Comparison of ENCODE assay signal across 25 cellular contexts in genomic region chr16:1134776-1135458, GRCh38. TPM values are rescaled to one million over a fixed set of nuclear protein-coding genes. Genes with fewer than 3 reads are reported as not detected.
DNase-seq lines count a peak whose midpoint lies in the region; ATAC-seq and TF ChIP-seq lines count a peak whose summit lies in the region.
"Had no signal": no experiment of that assay in that cellular context is flagged by ENCODE, and none has a peak within 500 bp of the region (broad histone marks: within the 10 kb centered on the region; RNA-seq: fewer than 3 reads in every experiment).

No MANE protein-coding gene starts in this region.

- TF ChIP-seq CTCF in lower leg skin (IDR thresholded peaks at IDR 0.05): no peak

- no peak overlapping the region for H3K18ac ChIP-seq in neuronal stem cell (ENCODE audit: low read length)

- no peak overlapping the region for H2BK120ac ChIP-seq in neuronal stem cell (ENCODE audit: low read depth, low read length)

- no peak overlapping the region for H3K14ac ChIP-seq in neuronal stem cell (ENCODE audit: low read length)

- H3K79me1 ChIP-seq in neuronal stem cell (ENCODE audit: low read depth, low read length): peaks cover 5% of the 10 kb centered on the region

- no peak overlapping the region for H4K91ac ChIP-seq in neuronal stem cell (ENCODE audit: low read depth, low read length, poor library complexity)

- TF ChIP-seq POLR2A in lower leg skin (IDR thresholded peaks at IDR 0.05): no peak

- no peak overlapping the region for H3K23ac ChIP-seq in neuronal stem cell (ENCODE audit: low read depth, low read length, poor library complexity)

- H3K9me3 ChIP-seq in neuronal stem cell (replicated peaks in 1 of 2; ENCODE audit: control insufficient read depth in 2 of 2, insufficient read depth in 1 of 2, low read depth in 1 of 2, low read length in 2 of 2): peaks cover 0 to under 1% of the 10 kb centered on the region in 2 donors
- H3K9me3 ChIP-seq: HAP-1, MG63, SK-N-SH had no signal

- H3K9ac ChIP-seq in neuronal stem cell (ENCODE audit: low read depth, low read length, poor library complexity): no peak overlapping the region
- H3K9ac ChIP-seq: SK-N-SH had no signal

- no peak overlapping the region for H3K4ac ChIP-seq in neuronal stem cell (ENCODE audit: low read length)

- no peaks in the 10 kb centered on the region for H3K4me1 ChIP-seq in neuronal stem cell (ENCODE audit: control insufficient read depth in 2 of 2, insufficient read depth in 1 of 2, low read depth in 1 of 2, low read length in 2 of 2)
- H3K4me1 ChIP-seq: HAP-1 had no signal

- ATAC-seq in left colon (peak; percentile 42), SK-N-SH treated with all-trans-retinoic acid at 6 μM for 48 hours (no peak), GM21529 (IDR thresholded peaks at IDR 0.05; ENCODE audit: unreplicated experiment) (no peak)
- ATAC-seq: GM23338, PC-3 had no signal

- H2BK12ac ChIP-seq in neuronal stem cell (ENCODE audit: low read length): no peak overlapping the region

- peak; percentile 46 for DNase-seq in NCI-H1092 treated with DMSO at 0.1 percent for 48 hours (lab: John Stamatoyannopoulos, UW)
- no peak for DNase-seq in NCI-H1092 (lab: John Stamatoyannopoulos, UW)
- DNase-seq in left colon: no peak
- no peak for DNase-seq in neuronal stem cell (ENCODE audit: low spot score)
- DNase-seq in lower leg skin (ENCODE audit: low spot score in 2 of 2): no peak
- DNase-seq: DMS153; DND-41; HFFc6; IMR-90; KG1; MG63; NCI-H1417; NCI-H1694; NCI-H2029 treated with DMSO at 0.1 percent for 48 hours; NCI-H526 treated with DMSO at 0.1 percent for 48 hours; NK-92 treated with Interleukin-12 subunit alpha and Interleukin-12 subunit beta, amount 100 ng/mL, for 24 hours; PC-3; SK-N-SH had no signal

- H3K4me2 ChIP-seq in neuronal stem cell (ENCODE audit: insufficient read depth, low read length, poor library complexity, severe bottlenecking): no peak overlapping the region
- H3K4me2 ChIP-seq: GM23338, SK-N-SH had no signal

- H3K27me3 ChIP-seq in neuronal stem cell (ENCODE audit: control insufficient read depth in 3 of 3, insufficient read depth in 3 of 3, low read depth in 1 of 3, low read length in 3 of 3): peaks cover 0 to 31% (median 1%) of the 10 kb centered on the region in 3 experiments

- peak overlapping the region; percentile 75 for H2BK5ac ChIP-seq in neuronal stem cell (ENCODE audit: low read length)

- peak overlapping the region; percentile 25 for H2BK15ac ChIP-seq in neuronal stem cell (ENCODE audit: low read length)

- H2AFZ ChIP-seq in neuronal stem cell (ENCODE audit: low read length): no peak overlapping the region
- H2AFZ ChIP-seq: GM23338 had no signal

- H3K36me3 ChIP-seq in neuronal stem cell (replicated peaks in 1 of 2; ENCODE audit: control insufficient read depth in 2 of 2, insufficient read depth in 2 of 2, low read length in 2 of 2): no peaks in the 10 kb centered on the region
- H3K36me3 ChIP-seq: HAP-1, MG63 had no signal

- H3K4me3 ChIP-seq in neuronal stem cell (ENCODE audit: low read length in 2 of 2) (no peak overlapping the region), lower leg skin (ENCODE audit: low read depth, poor library complexity, severe bottlenecking) (no peak overlapping the region)
- H3K4me3 ChIP-seq: GM23338, HAP-1, MG63 had no signal

- no CpG with 5 or more reads among the region's 30 CpGs for WGBS in neuronal stem cell (ENCODE audit: extremely low coverage in 2 of 2, insufficient read length in 2 of 2, insufficient replicate concordance in 1 of 2), 2 donors
- WGBS in lower leg skin, 2 donors: 76 to 79% methylated on average over 28 to 30 of the region's 30 CpGs

- H2AK5ac ChIP-seq in neuronal stem cell (ENCODE audit: low read depth, low read length): no peak overlapping the region

- intact Hi-C loops in left colon (cut with DNase I, micrococcal nuclease) (no loop called here), lower leg skin (cut with DNase I; ENCODE audit: low total_unique reads) (no loop called here)

- H3K27ac ChIP-seq in neuronal stem cell (replicated peaks; ENCODE audit: low read length): no peak overlapping the region
- H3K27ac ChIP-seq: 22Rv1 had no signal

- no peak overlapping the region for H4K8ac ChIP-seq in neuronal stem cell (ENCODE audit: low read depth, low read length)

TF ChIP-seq in SK-N-SH treated with all-trans-retinoic acid at 6 μM for 48 hours, 23 proteins besides CTCF, POLR2A, EP300 and RAD21:
- TF ChIP-seq GLIS3 (CRISPR knock-in tag; IDR thresholded peaks at IDR 0.05) (no peak), ZFP30 (CRISPR knock-in tag; IDR thresholded peaks at IDR 0.05) (no peak), CSRNP3 (CRISPR knock-in tag; IDR thresholded peaks at IDR 0.05) (no peak), OSR1 (CRISPR knock-in tag; IDR thresholded peaks at IDR 0.05) (no peak), ZNF8 (CRISPR knock-in tag; IDR thresholded peaks at IDR 0.05) (no peak), TSHZ2 (CRISPR knock-in tag; IDR thresholded peaks at IDR 0.05) (no peak), TCF4 (CRISPR knock-in tag; IDR thresholded peaks at IDR 0.05; ENCODE audit: borderline replicate concordance) (no peak), ISL1 (CRISPR knock-in tag; IDR thresholded peaks at IDR 0.05) (no peak), SNAI2 (CRISPR knock-in tag; IDR thresholded peaks at IDR 0.05) (no peak), ZNF70 (CRISPR knock-in tag; IDR thresholded peaks at IDR 0.05) (no peak), ZC3H10 (CRISPR knock-in tag; IDR thresholded peaks at IDR 0.05) (no peak), ZFP3 (CRISPR knock-in tag; IDR thresholded peaks at IDR 0.05) (no peak), RARB (CRISPR knock-in tag; IDR thresholded peaks at IDR 0.05) (no peak)
- TF ChIP-seq, protein P1, sequence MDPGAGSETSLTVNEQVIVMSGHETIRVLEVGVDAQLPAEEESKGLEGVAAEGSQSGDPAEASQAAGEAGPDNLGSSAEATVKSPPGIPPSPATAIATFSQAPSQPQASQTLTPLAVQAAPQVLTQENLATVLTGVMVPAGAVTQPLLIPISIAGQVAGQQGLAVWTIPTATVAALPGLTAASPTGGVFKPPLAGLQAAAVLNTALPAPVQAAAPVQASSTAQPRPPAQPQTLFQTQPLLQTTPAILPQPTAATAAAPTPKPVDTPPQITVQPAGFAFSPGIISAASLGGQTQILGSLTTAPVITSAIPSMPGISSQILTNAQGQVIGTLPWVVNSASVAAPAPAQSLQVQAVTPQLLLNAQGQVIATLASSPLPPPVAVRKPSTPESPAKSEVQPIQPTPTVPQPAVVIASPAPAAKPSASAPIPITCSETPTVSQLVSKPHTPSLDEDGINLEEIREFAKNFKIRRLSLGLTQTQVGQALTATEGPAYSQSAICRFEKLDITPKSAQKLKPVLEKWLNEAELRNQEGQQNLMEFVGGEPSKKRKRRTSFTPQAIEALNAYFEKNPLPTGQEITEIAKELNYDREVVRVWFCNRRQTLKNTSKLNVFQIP (CRISPR knock-in tag; IDR thresholded peaks at IDR 0.05; ENCODE audit: borderline replicate concordance, low read depth): no peak

RNA-seq across cellular contexts. Expression of gene CACNA1H, which starts 18.0 kb away (rescaled TPM):
- total RNA-seq in left colon (10 to 100 TPM in 1 of 2 donors, 1 to 10 TPM in 1; 3.8 to 15.6 TPM), lower leg skin (100 to 1,000 TPM in 2 of 4 donors, 10 to 100 TPM in 2; 29.3 to 151 (median 72.1) TPM)
- 21.5 TPM for polyA plus RNA-seq in neuronal stem cell (2013, experiment 1 of 2)
- polyA plus RNA-seq in neuronal stem cell (2013, experiment 2 of 2): 21.7 TPM
- polyA plus RNA-seq: SK-N-SH had no signal

RNA-seq across cellular contexts. Expression of gene C1QTNF8, which starts 38.9 kb away (rescaled TPM):
- total RNA-seq in left colon (not detected), lower leg skin (not detected)
- not detected for polyA plus RNA-seq in neuronal stem cell (2013, experiment 1 of 2)
- polyA plus RNA-seq in neuronal stem cell (2013, experiment 2 of 2): not detected
- total RNA-seq: GM23338, HFFc6, IMR-90, NCI-H460, PC-3 had no signal
- polyA plus RNA-seq: BJ, GM23338, IMR-90, SK-N-SH had no signal
